8 cellular contexts compared by ENCODE assay signal in the genomic region with DNA sequence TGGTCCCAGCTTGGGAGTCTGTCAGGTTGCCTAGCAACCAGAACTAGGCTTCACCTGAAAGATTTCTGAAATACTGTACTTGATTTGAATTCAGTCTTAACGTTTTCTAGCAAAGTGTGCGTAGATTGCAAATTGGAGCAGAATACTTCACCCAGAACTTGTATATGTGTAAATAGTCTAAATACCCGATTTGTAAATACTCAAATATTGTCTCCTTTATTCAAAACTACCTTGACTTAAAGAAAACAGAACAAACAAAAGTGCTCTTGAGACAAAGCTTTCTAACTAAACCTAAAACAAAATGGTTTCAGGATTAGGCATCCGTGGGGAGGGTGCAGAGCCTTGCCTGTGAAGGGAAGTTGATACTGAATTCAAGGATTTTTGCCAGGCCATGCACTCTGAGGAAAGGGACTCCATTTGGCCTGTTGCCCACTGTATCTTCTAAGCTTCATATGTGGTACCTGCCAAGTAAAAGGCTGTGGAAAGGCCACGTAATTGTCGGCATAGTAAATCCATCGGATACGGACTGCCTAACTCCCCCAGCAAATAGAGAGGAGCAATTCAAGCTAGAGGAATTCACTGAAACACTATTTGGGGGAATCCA. TPM values are rescaled to one million over a fixed set of nuclear protein-coding genes. Genes with fewer than 3 reads are reported as not detected.
DNase-seq lines count a peak whose midpoint lies in the region; ATAC-seq and TF ChIP-seq lines count a peak whose summit lies in the region.

No MANE protein-coding gene starts in this region.

- H3K4me3 Mint-ChIP-seq in progenitor cell of endocrine pancreas (ENCODE audit: low read depth) = peak overlapping the region; percentile 97

- H3K9me3 Mint-ChIP-seq in progenitor cell of endocrine pancreas (ENCODE audit: low read depth) = peaks cover 15% of the 10 kb centered on the region

- no peaks in the 10 kb centered on the region for H3K27me3 ChIP-seq in heart left ventricle
- H3K27me3 ChIP-seq in RWPE2 (ENCODE audit: insufficient read depth, poor library complexity, severe bottlenecking) = no peaks in the 10 kb centered on the region

- no peaks in the 10 kb centered on the region for H3K9me3 ChIP-seq in heart left ventricle
- H3K9me3 ChIP-seq in RWPE2 (ENCODE audit: severe bottlenecking) = no peaks in the 10 kb centered on the region

- TF ChIP-seq POLR2A in heart left ventricle (IDR thresholded peaks at IDR 0.05) = no peak

- TF ChIP-seq CTCF in heart left ventricle (IDR thresholded peaks at IDR 0.05) (no peak), RWPE2 (IDR thresholded peaks at IDR 0.05; ENCODE audit: poor library complexity, severe bottlenecking) (no peak), progenitor cell of endocrine pancreas (IDR thresholded peaks at IDR 0.05; ENCODE audit: unreplicated experiment) (no peak)

- H3K4me1 ChIP-seq in heart left ventricle (peaks cover 0 to 41% (median 24%) of the 10 kb centered on the region in 12 donors), RWPE2 (ENCODE audit: insufficient read depth, poor library complexity, severe bottlenecking) (peaks cover 42% of the 10 kb centered on the region)

- H3K4me3 ChIP-seq in heart left ventricle (peak overlapping the region in 11 of 12 donors; percentile 7 to 97 (median 87)), RWPE2 (ENCODE audit: severe bottlenecking) (no peak overlapping the region)

- intact Hi-C loops in heart left ventricle (cut with DNase I) = loop anchor here in 9 of 10 donors (1.0 to 10.0 kb wide), 10 partner anchors 82 to 249 kb away; partner anchors contain the start of genes TMEM267 (in 6 of the 9) and ZNF131 (in 5 of the 9)
- intact Hi-C loops in left ventricle myocardium superior (cut with micrococcal nuclease) = loop anchor here (5.0 kb wide), 1 partner anchor 192 kb away; the partner anchor contains the start of gene ZNF131

- peaks cover 37% of the 10 kb centered on the region for H3K4me1 Mint-ChIP-seq in progenitor cell of endocrine pancreas (ENCODE audit: low read depth)

- peak overlapping the region; percentile 98 for H3K27ac Mint-ChIP-seq in progenitor cell of endocrine pancreas

- WGBS in heart left ventricle, 4 donors = 33 to 50% (median 44%) methylated on average over 8 of the region's 8 CpGs

- peaks cover 4% of the 10 kb centered on the region for H3K36me3 Mint-ChIP-seq in progenitor cell of endocrine pancreas (ENCODE audit: insufficient read depth)

- no peaks in the 10 kb centered on the region for H3K27me3 Mint-ChIP-seq in progenitor cell of endocrine pancreas

- ATAC-seq in heart left ventricle = no peak
- ATAC-seq in left ventricle myocardium superior = no peak
- no peak for ATAC-seq in RWPE2 (ENCODE audit: low read depth)
- ATAC-seq in GM19035 (IDR thresholded peaks at IDR 0.05; ENCODE audit: unreplicated experiment) = no peak
- ATAC-seq in HG03342 (IDR thresholded peaks at IDR 0.05; ENCODE audit: unreplicated experiment) = no peak
- ATAC-seq in GM19463 (IDR thresholded peaks at IDR 0.05; ENCODE audit: unreplicated experiment) = no peak

- no peaks in the 10 kb centered on the region for H3K36me3 ChIP-seq in heart left ventricle
- H3K36me3 ChIP-seq in RWPE2 (ENCODE audit: low read depth) = peaks cover 42% of the 10 kb centered on the region

- peak in 1 of 5 donors; percentile 18 for DNase-seq in heart left ventricle
- DNase-seq in left ventricle myocardium superior = no peak
- no peak for DNase-seq in RWPE2 (ENCODE audit: low spot score)
- DNase-seq in epithelial cell of prostate (ENCODE audit: low read depth, low spot score) = no peak
- no peak for DNase-seq in progenitor cell of endocrine pancreas (ENCODE audit: low spot score, unreplicated experiment)

- H3K27ac ChIP-seq in heart left ventricle (peak overlapping the region in 11 of 12 donors; percentile 45 to 95 (median 79)), RWPE2 (ENCODE audit: poor library complexity, severe bottlenecking) (peak overlapping the region; percentile 98), epithelial cell of prostate (peak overlapping the region; percentile 92)

RNA-seq across cellular contexts. Expression of gene HMGCS1, which starts 0.7 kb away (rescaled TPM):
- total RNA-seq in heart left ventricle (10 to 100 TPM in 7 of 9 donors, 1 to 10 TPM in 2; 7.9 to 34.8 (median 30.0) TPM), left ventricle myocardium superior (25.4 TPM), progenitor cell of endocrine pancreas (170 and 196 TPM in 2 replicates)
- polyA plus RNA-seq in heart left ventricle = 10 to 100 TPM in 1 of 2 donors, 1 to 10 TPM in 1; 6.3 to 34.7 TPM
